8 cellular contexts compared by ENCODE assay signal in the genomic region with DNA sequence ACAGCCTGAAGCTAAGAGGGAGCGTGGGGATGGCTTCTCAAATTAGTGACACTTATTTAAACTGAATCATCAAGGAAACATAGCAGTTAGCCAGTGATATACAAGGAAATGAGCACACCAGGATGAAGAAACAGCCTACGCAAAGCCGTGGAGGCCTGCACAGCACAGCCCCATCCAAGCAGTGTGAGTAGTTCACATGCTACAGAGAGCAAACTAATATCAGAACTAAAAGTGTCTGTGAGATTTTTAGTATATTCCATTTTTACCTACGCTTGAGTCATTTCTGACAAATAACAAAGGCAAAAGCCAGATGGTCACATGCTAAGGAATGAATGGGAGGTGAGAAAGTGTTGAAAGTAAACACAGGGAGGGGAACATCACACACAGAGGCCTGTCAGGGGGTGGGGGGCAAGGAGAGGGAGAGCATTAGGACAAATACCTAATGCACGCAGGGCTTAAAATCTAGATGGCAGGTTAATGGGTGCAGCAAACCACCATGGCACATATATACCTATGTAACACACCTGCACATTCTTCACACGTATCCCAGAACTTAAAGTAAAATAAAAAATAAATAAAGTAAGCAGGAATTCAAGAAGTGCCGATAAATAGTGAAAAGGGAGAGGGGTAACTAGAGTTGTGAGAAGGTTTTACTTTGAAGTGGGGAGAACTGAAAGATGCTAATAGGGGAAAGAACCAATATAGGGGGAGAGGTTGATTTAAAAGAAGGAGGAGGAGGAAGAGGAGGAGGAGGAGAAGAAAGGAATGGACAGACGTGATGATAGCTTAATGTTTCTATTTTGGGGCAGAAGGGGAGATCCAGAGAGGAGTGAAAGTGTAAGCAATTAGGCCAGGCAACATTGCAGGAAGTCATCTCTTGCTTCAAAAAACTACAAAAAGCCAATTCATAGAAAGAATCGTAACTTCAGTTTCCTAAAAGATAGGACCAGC.
DNase-seq lines count a peak whose midpoint lies in the region; ATAC-seq and TF ChIP-seq lines count a peak whose summit lies in the region.

No MANE protein-coding gene starts in this region.

- H3K4me2 ChIP-seq in Loucy (ENCODE audit: low read depth, low read length, poor library complexity, severe bottlenecking) = peak overlapping the region; percentile 52

- TF ChIP-seq CTCF in GM06990 (IDR thresholded peaks at IDR 0.05; ENCODE audit: insufficient read depth, low read length, poor library complexity, severe bottlenecking) (no peak), Loucy (conservative IDR thresholded peaks at IDR 0.05; ENCODE audit: low read length) (no peak), choroid plexus epithelial cell (conservative IDR thresholded peaks at IDR 0.05; ENCODE audit: low read depth, low read length) (no peak), Calu3 (IDR thresholded peaks at IDR 0.05; ENCODE audit: unreplicated experiment) (no peak), mucosa of descending colon (IDR thresholded peaks at IDR 0.05) (no peak)

- peak; percentile 61 for DNase-seq in GM06990 (ENCODE audit: extremely low read depth, insufficient read length)
- DNase-seq in choroid plexus epithelial cell (ENCODE audit: low read depth) = peak; percentile 65
- no peak for DNase-seq in Calu3
- DNase-seq in nucleus accumbens (lab: John Stamatoyannopoulos, UW) = no peak
- DNase-seq in mucosa of descending colon = no peak
- no peak for DNase-seq in activated gamma-delta T cell (lab: John Stamatoyannopoulos, UW)

- H3K9me3 Mint-ChIP-seq in Calu3 (ENCODE audit: low read depth, unreplicated experiment) = no peaks in the 10 kb centered on the region

- H3K79me2 ChIP-seq in Loucy (ENCODE audit: insufficient read depth, low read length) = no peaks in the 10 kb centered on the region

- peaks cover 39% of the 10 kb centered on the region for H3K4me1 ChIP-seq in Loucy (ENCODE audit: insufficient read depth, low read length, poor library complexity, severe bottlenecking)
- H3K4me1 ChIP-seq in mucosa of descending colon (ENCODE audit: low read depth) = no peaks in the 10 kb centered on the region

- H3K9me3 ChIP-seq in Loucy (ENCODE audit: insufficient read depth, low read depth, low read length) (no peaks in the 10 kb centered on the region), mucosa of descending colon (no peaks in the 10 kb centered on the region)

- BruUV-seq in Calu3 (replicated peaks; lab: Mats Ljungman, UMichigan) = no TSS peak

- intact Hi-C loops in Calu3 (cut with micrococcal nuclease; ENCODE audit: unreplicated experiment) = no loop called here
- intact Hi-C loops in mucosa of descending colon (cut with DNase I, micrococcal nuclease) = no loop called here

- peak; percentile 94 for ATAC-seq in GM21529 (IDR thresholded peaks at IDR 0.05; ENCODE audit: unreplicated experiment)
- no peak for ATAC-seq in mucosa of descending colon

- no peaks in the 10 kb centered on the region; the same call in 1 of the 2 replicates for H3K27me3 ChIP-seq in GM06990 (replicated peaks; ENCODE audit: control insufficient read depth, insufficient read depth, low read length)
- no peaks in the 10 kb centered on the region for H3K27me3 ChIP-seq in Loucy (ENCODE audit: insufficient read depth, low read length, poor library complexity, severe bottlenecking)

- H3F3A ChIP-seq in Loucy (ENCODE audit: low read depth) = no peaks in the 10 kb centered on the region

- no peak overlapping the region for H3K4me3 Mint-ChIP-seq in Calu3 (ENCODE audit: low read depth, unreplicated experiment)

- peak overlapping the region; percentile 16; the same call in 1 of the 2 replicates for H3K4me3 ChIP-seq in GM06990 (replicated peaks; ENCODE audit: low read depth, low read length)
- H3K4me3 ChIP-seq in Loucy (ENCODE audit: low read length, poor library complexity, severe bottlenecking) = peak overlapping the region; percentile 39
- no peak overlapping the region for H3K4me3 ChIP-seq in choroid plexus epithelial cell (ENCODE audit: low read depth, low read length)
- no peak overlapping the region for H3K4me3 ChIP-seq in mucosa of descending colon

- no peaks in the 10 kb centered on the region for H3K4me1 Mint-ChIP-seq in Calu3 (ENCODE audit: low read depth, unreplicated experiment)

- no peaks in the 10 kb centered on the region for H3K9me2 ChIP-seq in Loucy (replicated peaks; ENCODE audit: low read depth, low read length)

- peak overlapping the region; percentile 32 for H3K9ac ChIP-seq in Loucy (ENCODE audit: low read depth, low read length, poor library complexity, severe bottlenecking)

- H3K36me3 ChIP-seq in GM06990 (ENCODE audit: control insufficient read depth, insufficient read depth, low read length) (no peaks in the 10 kb centered on the region), Loucy (ENCODE audit: insufficient read depth, low read length) (no peaks in the 10 kb centered on the region), mucosa of descending colon (ENCODE audit: low read depth) (no peaks in the 10 kb centered on the region)

- H4K20me1 ChIP-seq in Loucy (ENCODE audit: insufficient read depth, low read length, poor library complexity, severe bottlenecking) = no peaks in the 10 kb centered on the region

- H3K36me3 Mint-ChIP-seq in Calu3 (ENCODE audit: insufficient read depth, unreplicated experiment) = no peaks in the 10 kb centered on the region

- H2AFZ ChIP-seq in Loucy (ENCODE audit: low read length) = peak overlapping the region; percentile 68

- no peaks in the 10 kb centered on the region for H3K27me3 Mint-ChIP-seq in Calu3 (ENCODE audit: unreplicated experiment)

- CTCF ChIA-PET in Calu3 (lab: Charles Lee) = no interaction called here

- H3K27ac Mint-ChIP-seq in Calu3 (ENCODE audit: unreplicated experiment) = no peak overlapping the region

Comparison
In these comparisons a context has a peak if more than half of its experiments do, and no peak if none do; other contexts are left out.
1. DNase-seq: peak in GM06990 (single experiment) and choroid plexus epithelial cell (single experiment); none in Calu3 (single experiment), nucleus accumbens (0 of 56), mucosa of descending colon (0 of 3) and activated gamma-delta T cell (single experiment).
2. H3K4me3 ChIP-seq: peak in GM06990 (single experiment) and Loucy (single experiment); none in choroid plexus epithelial cell (single experiment) and mucosa of descending colon (single experiment).